ENCODE assay signal across 8 cellular contexts in the genomic region with DNA sequence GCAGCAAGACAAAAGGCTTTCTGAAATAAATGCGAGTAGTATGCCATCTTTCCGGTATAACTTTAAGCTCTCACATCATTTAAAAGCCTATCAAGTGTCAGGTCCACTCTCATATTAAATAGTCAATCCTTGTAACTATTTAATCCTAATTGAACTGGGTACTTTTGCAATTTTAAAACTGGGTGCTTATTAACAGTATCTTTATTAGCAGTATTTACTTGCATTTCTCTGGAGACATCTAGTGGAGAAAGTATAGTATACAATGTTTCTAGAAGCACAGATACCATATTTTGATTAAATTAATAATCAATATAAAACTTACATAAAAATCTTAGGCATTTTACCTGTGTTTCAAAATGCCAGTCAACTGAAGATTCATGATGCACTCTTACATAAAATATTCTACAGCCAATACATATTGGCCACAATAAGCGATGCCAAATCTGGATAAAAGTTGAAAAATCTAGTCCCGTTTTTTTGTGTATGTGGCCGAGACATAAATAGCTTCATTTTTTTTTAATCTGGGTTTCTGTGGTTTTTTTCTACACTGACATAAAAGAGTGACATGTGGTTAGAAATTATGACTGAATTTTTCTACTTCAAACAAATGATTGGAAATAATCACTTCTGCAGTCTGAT. TPM values are rescaled to one million over a fixed set of nuclear protein-coding genes. Genes with fewer than 3 reads are reported as not detected.
DNase-seq lines count a peak whose midpoint lies in the region; ATAC-seq and TF ChIP-seq lines count a peak whose summit lies in the region.

No MANE protein-coding gene starts in this region.

- no peak overlapping the region for H3K4me2 ChIP-seq in neural cell (ENCODE audit: low read length)

- no peak for TF ChIP-seq POLR2A in erythroblast (IDR thresholded peaks at IDR 0.05; ENCODE audit: low read length)

- H3K9ac ChIP-seq in colonic mucosa (ENCODE audit: low read depth in 2 of 2, low read length in 2 of 2), result no peak overlapping the region
- no peak overlapping the region for H3K9ac ChIP-seq in neural cell (ENCODE audit: low read length)

- no peaks in the 10 kb centered on the region for H3F3A ChIP-seq in neural cell (ENCODE audit: insufficient read depth, low read length, poor library complexity, severe bottlenecking)

- no peaks in the 10 kb centered on the region for H4K20me1 ChIP-seq in neural cell (ENCODE audit: insufficient read depth)

- no peaks in the 10 kb centered on the region for H3K36me3 ChIP-seq in colonic mucosa
- no peaks in the 10 kb centered on the region for H3K36me3 ChIP-seq in neural cell (ENCODE audit: insufficient read depth, low read length)

- TF ChIP-seq CTCF in colonic mucosa (IDR thresholded peaks at IDR 0.05) (peak; percentile 23), neural cell (IDR thresholded peaks at IDR 0.05; ENCODE audit: poor library complexity, severe bottlenecking) (peak; percentile 78)

- H3K9me2 ChIP-seq in neural cell (ENCODE audit: insufficient read depth, low read length), result no peaks in the 10 kb centered on the region

- H3K4me3 ChIP-seq in colonic mucosa (no peak overlapping the region), neural cell (ENCODE audit: low read length) (no peak overlapping the region)

- intact Hi-C loops in colonic mucosa (cut with DNase I), result loop anchor here (5.0 to 10.0 kb wide), 2 partner anchors 496 to 528 kb away; a partner anchor contains a TSS

- H3K27ac ChIP-seq in colonic mucosa (no peak overlapping the region), neural cell (ENCODE audit: low read length) (no peak overlapping the region)

- H3K4me1 ChIP-seq in colonic mucosa, result no peaks in the 10 kb centered on the region

- no peaks in the 10 kb centered on the region for H3K79me2 ChIP-seq in neural cell (replicated peaks; ENCODE audit: insufficient read depth, low read length)

- ATAC-seq in HG03442 (IDR thresholded peaks at IDR 0.05; ENCODE audit: unreplicated experiment), result no peak
- ATAC-seq in activated CD4-positive, CD25-positive, alpha-beta regulatory T cell treated with anti-CD3 and anti-CD28 coated beads, Interleukin-2, amount 50 U/mL, for 24 hours, result no peak

- H2AFZ ChIP-seq in neural cell (ENCODE audit: low read depth, low read length), result no peak overlapping the region

- DNase-seq in DMS53 (lab: John Stamatoyannopoulos, UW) (peak; percentile 60), M059J (ENCODE audit: low read depth) (peak; percentile 42), colonic mucosa (no peak), activated gamma-delta T cell (lab: John Stamatoyannopoulos, UW) (no peak), erythroblast (lab: John Stamatoyannopoulos, UW) (no peak)

- TF ChIP-seq EP300 in neural cell (conservative IDR thresholded peaks at IDR 0.05; ENCODE audit: poor library complexity, severe bottlenecking), result no peak

- H3K27me3 ChIP-seq in colonic mucosa (no peaks in the 10 kb centered on the region), neural cell (ENCODE audit: insufficient read depth, low read depth, low read length) (no peaks in the 10 kb centered on the region)

- peak; percentile 84 for TF ChIP-seq RAD21 in neural cell (conservative IDR thresholded peaks at IDR 0.05)

- H3K9me3 ChIP-seq in colonic mucosa (no peaks in the 10 kb centered on the region), neural cell (ENCODE audit: low read length) (no peaks in the 10 kb centered on the region)

TF ChIP-seq in neural cell, 6 proteins besides CTCF, POLR2A, EP300 and RAD21:
- TF ChIP-seq MXI1 (conservative IDR thresholded peaks at IDR 0.05; ENCODE audit: poor library complexity, severe bottlenecking) (no peak), TAF1 (IDR thresholded peaks at IDR 0.05; ENCODE audit: low read depth) (no peak), SMC3 (conservative IDR thresholded peaks at IDR 0.05; ENCODE audit: poor library complexity) (peak; percentile 87), POLR2AphosphoS5 (IDR thresholded peaks at IDR 0.05) (no peak), EZH2 (IDR thresholded peaks at IDR 0.05; ENCODE audit: borderline replicate concordance, insufficient read depth, low read length, poor library complexity, severe bottlenecking) (no peak)
- TF ChIP-seq, protein P1, sequence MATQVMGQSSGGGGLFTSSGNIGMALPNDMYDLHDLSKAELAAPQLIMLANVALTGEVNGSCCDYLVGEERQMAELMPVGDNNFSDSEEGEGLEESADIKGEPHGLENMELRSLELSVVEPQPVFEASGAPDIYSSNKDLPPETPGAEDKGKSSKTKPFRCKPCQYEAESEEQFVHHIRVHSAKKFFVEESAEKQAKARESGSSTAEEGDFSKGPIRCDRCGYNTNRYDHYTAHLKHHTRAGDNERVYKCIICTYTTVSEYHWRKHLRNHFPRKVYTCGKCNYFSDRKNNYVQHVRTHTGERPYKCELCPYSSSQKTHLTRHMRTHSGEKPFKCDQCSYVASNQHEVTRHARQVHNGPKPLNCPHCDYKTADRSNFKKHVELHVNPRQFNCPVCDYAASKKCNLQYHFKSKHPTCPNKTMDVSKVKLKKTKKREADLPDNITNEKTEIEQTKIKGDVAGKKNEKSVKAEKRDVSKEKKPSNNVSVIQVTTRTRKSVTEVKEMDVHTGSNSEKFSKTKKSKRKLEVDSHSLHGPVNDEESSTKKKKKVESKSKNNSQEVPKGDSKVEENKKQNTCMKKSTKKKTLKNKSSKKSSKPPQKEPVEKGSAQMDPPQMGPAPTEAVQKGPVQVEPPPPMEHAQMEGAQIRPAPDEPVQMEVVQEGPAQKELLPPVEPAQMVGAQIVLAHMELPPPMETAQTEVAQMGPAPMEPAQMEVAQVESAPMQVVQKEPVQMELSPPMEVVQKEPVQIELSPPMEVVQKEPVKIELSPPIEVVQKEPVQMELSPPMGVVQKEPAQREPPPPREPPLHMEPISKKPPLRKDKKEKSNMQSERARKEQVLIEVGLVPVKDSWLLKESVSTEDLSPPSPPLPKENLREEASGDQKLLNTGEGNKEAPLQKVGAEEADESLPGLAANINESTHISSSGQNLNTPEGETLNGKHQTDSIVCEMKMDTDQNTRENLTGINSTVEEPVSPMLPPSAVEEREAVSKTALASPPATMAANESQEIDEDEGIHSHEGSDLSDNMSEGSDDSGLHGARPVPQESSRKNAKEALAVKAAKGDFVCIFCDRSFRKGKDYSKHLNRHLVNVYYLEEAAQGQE (IDR thresholded peaks at IDR 0.05; ENCODE audit: borderline replicate concordance), result no peak

RNA-seq across cellular contexts. Expression of a gene that starts 4.3 kb away (rescaled TPM):
- 17.5 and 25.1 TPM in 2 replicates for total RNA-seq in M059J (2014; rRNA removed; shearing (Covaris generic))
- total RNA-seq in colonic mucosa, result 10 to 100 TPM; 20.6 to 40.3 TPM
- polyA plus RNA-seq in neural cell, result 1.4 and 1.8 TPM in 2 replicates
- 0.58 and 0.73 TPM in 2 replicates for polyA minus RNA-seq in neural cell

Comparison
In these comparisons a context has a peak if more than half of its experiments do, and no peak if none do; other contexts are left out.
1. DNase-seq: peak in DMS53 (single experiment) and M059J (single experiment); none in colonic mucosa (single experiment), activated gamma-delta T cell (single experiment) and erythroblast (0 of 2).